In the genomic region with DNA sequence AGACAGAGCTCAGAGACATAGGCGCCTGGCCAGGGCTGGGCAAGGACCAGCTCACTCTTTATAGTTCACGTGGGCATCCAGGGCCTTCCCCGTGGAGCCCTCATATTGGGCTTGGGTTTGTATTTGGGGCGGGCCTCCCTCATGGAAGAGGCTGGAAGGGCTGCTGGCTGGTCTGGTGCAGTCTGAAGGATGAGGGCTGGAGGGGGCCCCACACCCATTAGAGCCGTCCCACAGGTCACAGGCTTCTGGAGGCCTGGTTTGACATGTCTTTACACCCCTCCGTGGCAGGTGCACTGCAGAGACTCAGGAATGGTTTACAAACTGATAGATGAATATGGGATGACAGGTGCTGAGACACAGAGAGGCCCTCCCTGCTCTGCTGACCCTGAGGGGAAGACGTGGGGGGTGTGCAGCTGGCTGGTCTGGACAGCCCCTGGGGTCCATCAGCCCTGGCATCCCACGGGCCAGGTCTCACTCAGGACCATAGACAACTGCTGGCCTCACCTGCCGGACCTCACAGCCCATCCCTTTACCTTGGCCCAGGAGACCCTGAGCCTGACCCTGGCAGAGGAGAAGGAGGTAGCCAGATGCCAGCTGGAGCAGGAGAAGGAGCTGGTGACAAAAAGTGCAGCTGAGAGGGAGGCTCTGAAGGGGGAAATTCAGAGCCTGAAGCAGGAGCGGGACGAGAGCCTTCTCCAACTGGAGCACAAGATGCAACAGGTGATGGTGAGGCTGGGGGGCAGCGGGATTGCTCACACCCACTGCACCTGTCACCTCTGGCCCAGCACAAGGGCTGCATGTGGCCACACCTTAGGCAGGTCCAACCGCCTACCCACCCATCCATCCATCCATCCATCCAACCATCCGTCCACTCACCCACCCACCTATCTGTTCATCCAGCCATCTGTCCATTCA, we compare ENCODE assay signal across 1 cellular context.
TF ChIP-seq lines count a peak whose summit lies in the region.

No MANE protein-coding gene starts in this region.

TF ChIP-seq in IMR-90, 13 proteins besides CTCF, POLR2A, EP300 and RAD21:
- TF ChIP-seq, protein P1, sequence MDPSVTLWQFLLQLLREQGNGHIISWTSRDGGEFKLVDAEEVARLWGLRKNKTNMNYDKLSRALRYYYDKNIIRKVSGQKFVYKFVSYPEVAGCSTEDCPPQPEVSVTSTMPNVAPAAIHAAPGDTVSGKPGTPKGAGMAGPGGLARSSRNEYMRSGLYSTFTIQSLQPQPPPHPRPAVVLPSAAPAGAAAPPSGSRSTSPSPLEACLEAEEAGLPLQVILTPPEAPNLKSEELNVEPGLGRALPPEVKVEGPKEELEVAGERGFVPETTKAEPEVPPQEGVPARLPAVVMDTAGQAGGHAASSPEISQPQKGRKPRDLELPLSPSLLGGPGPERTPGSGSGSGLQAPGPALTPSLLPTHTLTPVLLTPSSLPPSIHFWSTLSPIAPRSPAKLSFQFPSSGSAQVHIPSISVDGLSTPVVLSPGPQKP (IDR thresholded peaks at IDR 0.05; ENCODE audit: borderline replicate concordance, low read depth, low read length), result no peak
- no peak for TF ChIP-seq MAFK (IDR thresholded peaks at IDR 0.05; ENCODE audit: low read depth, low read length)
- no peak for TF ChIP-seq MAZ (IDR thresholded peaks at IDR 0.05; ENCODE audit: borderline replicate concordance, low read depth, low read length)
- TF ChIP-seq, protein P2, sequence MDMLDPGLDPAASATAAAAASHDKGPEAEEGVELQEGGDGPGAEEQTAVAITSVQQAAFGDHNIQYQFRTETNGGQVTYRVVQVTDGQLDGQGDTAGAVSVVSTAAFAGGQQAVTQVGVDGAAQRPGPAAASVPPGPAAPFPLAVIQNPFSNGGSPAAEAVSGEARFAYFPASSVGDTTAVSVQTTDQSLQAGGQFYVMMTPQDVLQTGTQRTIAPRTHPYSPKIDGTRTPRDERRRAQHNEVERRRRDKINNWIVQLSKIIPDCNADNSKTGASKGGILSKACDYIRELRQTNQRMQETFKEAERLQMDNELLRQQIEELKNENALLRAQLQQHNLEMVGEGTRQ (IDR thresholded peaks at IDR 0.05; ENCODE audit: low read depth, low read length), result no peak
- TF ChIP-seq RCOR1 (IDR thresholded peaks at IDR 0.05; ENCODE audit: insufficient replicate concordance, low read length), result no peak
- no peak for TF ChIP-seq MXI1 (IDR thresholded peaks at IDR 0.05; ENCODE audit: borderline replicate concordance, low read depth, low read length)
- no peak for TF ChIP-seq NFE2L2 (IDR thresholded peaks at IDR 0.05; ENCODE audit: low read depth, low read length)
- TF ChIP-seq CEBPB (IDR thresholded peaks at IDR 0.05; ENCODE audit: low read depth, low read length), result no peak
- TF ChIP-seq SMC3 (IDR thresholded peaks at IDR 0.05; ENCODE audit: low read depth, low read length), result no peak
- TF ChIP-seq RFX5 (IDR thresholded peaks at IDR 0.05; ENCODE audit: low read depth, low read length), result no peak
- no peak for TF ChIP-seq FOS (IDR thresholded peaks at IDR 0.05; ENCODE audit: low read depth, low read length)
- TF ChIP-seq BHLHE40 (IDR thresholded peaks at IDR 0.05; ENCODE audit: low read depth, low read length), result no peak
- TF ChIP-seq CHD1 (IDR thresholded peaks at IDR 0.05; ENCODE audit: low read depth, low read length), result no peak
